28 cellular contexts compared by ENCODE assay signal in genomic region chr3:110400315-110400714, GRCh38.
"Had no signal": no experiment of that assay in that cellular context is flagged by ENCODE, and none has a peak within 500 bp of the region (broad histone marks: within the 10 kb centered on the region; RNA-seq: fewer than 3 reads in every experiment).

No MANE protein-coding gene starts in this region.

- H3K36me3 ChIP-seq: colonic mucosa, esophagus muscularis mucosa, esophagus squamous epithelium, gastrocnemius medialis, gastroesophageal sphincter, heart left ventricle, heart right ventricle had no signal

- H3K9me3 ChIP-seq: colonic mucosa, esophagus squamous epithelium, gastrocnemius medialis, gastroesophageal sphincter had no signal

- DNase-seq: colonic mucosa; cortex of kidney; dermis blood vessel endothelial cell; dorsolateral prefrontal cortex; effector CD4-positive, alpha-beta T cell; effector CD8-positive, alpha-beta T cell; effector memory CD4-positive, alpha-beta T cell; effector memory CD8-positive, alpha-beta T cell; endodermal cell; erythroblast; esophagus squamous epithelium; foreskin fibroblast; foreskin keratinocyte; foreskin melanocyte; gastrocnemius medialis; glutamatergic neuron; head of caudate nucleus; heart left ventricle; heart right ventricle had no signal

- H3K27me3 ChIP-seq: colonic mucosa, dorsolateral prefrontal cortex, esophagus muscularis mucosa, esophagus squamous epithelium, foreskin keratinocyte, gastrocnemius medialis, gastroesophageal sphincter, heart left ventricle, heart right ventricle had no signal

- ATAC-seq: effector memory CD8-positive, alpha-beta T cell; esophagus mucosa; foreskin keratinocyte; gastrocnemius medialis; gastroesophageal sphincter; heart left ventricle; heart right ventricle had no signal

- H3K4me1 ChIP-seq: colonic mucosa, esophagus muscularis mucosa, esophagus squamous epithelium, foreskin keratinocyte, gastrocnemius medialis, gastroesophageal sphincter, heart left ventricle, heart right ventricle had no signal

- H3K4me3 ChIP-seq: colonic mucosa, coronary artery, dorsolateral prefrontal cortex, esophagus muscularis mucosa, esophagus squamous epithelium, gastrocnemius medialis, gastroesophageal sphincter, heart left ventricle, heart right ventricle had no signal

- H3K27ac ChIP-seq: colonic mucosa, coronary artery, dorsolateral prefrontal cortex, epithelial cell of prostate, esophagus muscularis mucosa, esophagus squamous epithelium, foreskin keratinocyte, gastrocnemius medialis, gastroesophageal sphincter, heart left ventricle, heart right ventricle had no signal

- FAIRE-seq: colon, endometrium, endothelial cell of umbilical vein, frontal cortex had no signal
